ENCODE assay signal across 8 cellular contexts in genomic region chr10:70478191-70479160, GRCh38. TPM values are rescaled to one million over a fixed set of nuclear protein-coding genes. Genes with fewer than 3 reads are reported as not detected.
DNase-seq lines count a peak whose midpoint lies in the region; ATAC-seq and TF ChIP-seq lines count a peak whose summit lies in the region.

Gene PALD1, plus strand, starts transcription at chr10:70478767. Its CDS starts 47,185 bp downstream, at chr10:70525952.

- intact Hi-C loops in prostate gland (cut with DNase I): no loop called here

- H3K4me3 ChIP-seq in adipocyte (ENCODE audit: low read length) (peak within 1 kb of the TSS; percentile 47), right atrium auricular region (peak within 1 kb of the TSS; percentile 61 to 63), prostate gland (peak within 1 kb of the TSS; percentile 49 to 54)

- peaks cover 10% of the 10 kb centered on the region for H3K4me1 ChIP-seq in adipocyte (ENCODE audit: control insufficient read depth, insufficient read depth, low read length)
- peaks cover 0 to 60% of the 10 kb centered on the region in 2 donors for H3K4me1 ChIP-seq in right atrium auricular region
- H3K4me1 ChIP-seq in prostate gland (replicated peaks): no peaks in the 10 kb centered on the region

- ATAC-seq in HG02798 (IDR thresholded peaks at IDR 0.05; ENCODE audit: poor library complexity, unreplicated experiment): no peak

- TF ChIP-seq POLR2A in prostate gland (IDR thresholded peaks at IDR 0.05): no peak

- DNase-seq in C1 segment of cervical spinal cord (lab: John Stamatoyannopoulos, UW) (peak in 8 of 14 donors; percentile 33 to 76 (median 54)), H4 (ENCODE audit: low spot score) (peak; percentile 54), RWPE1 (ENCODE audit: low spot score) (peak; percentile 56), adipocyte (ENCODE audit: low read depth) (peak; percentile 74), right atrium auricular region (ENCODE audit: low spot score) (peak; percentile 81), prostate gland (ENCODE audit: low spot score) (peak; percentile 54), glomerular visceral epithelial cell (ENCODE audit: extremely low spot score) (no peak)

- H3K9ac ChIP-seq in adipocyte (ENCODE audit: low read length): no peak within 1 kb of the TSS

- H3K27me3 ChIP-seq in adipocyte (replicated peaks; ENCODE audit: control insufficient read depth, insufficient read depth, low read length) (peaks cover 73% of the 10 kb centered on the region), right atrium auricular region (no peaks in the 10 kb centered on the region), prostate gland (replicated peaks; ENCODE audit: insufficient read depth) (no peaks in the 10 kb centered on the region)

- CTCF ChIA-PET in RWPE1 (lab: Yijun Ruan, JAX): interaction anchor here (0.6 to 3.6 kb wide), 7 partner anchors 13 to 409 kb away, joined by 3 to 18 read pairs (median 4); no protein-coding TSS in a partner anchor

- POLR2A ChIA-PET in RWPE1 (lab: Yijun Ruan, JAX; ENCODE audit: low non-redundant PET): no interaction called here

- no peaks in the 10 kb centered on the region for H3K36me3 ChIP-seq in adipocyte (ENCODE audit: control insufficient read depth, insufficient read depth, low read length, severe bottlenecking)
- H3K36me3 ChIP-seq in right atrium auricular region: no peaks in the 10 kb centered on the region
- H3K36me3 ChIP-seq in prostate gland: no peaks in the 10 kb centered on the region

- TF ChIP-seq CTCF in RWPE1 (conservative IDR thresholded peaks at IDR 0.05; ENCODE audit: low read depth) (no peak), right atrium auricular region (IDR thresholded peaks at IDR 0.05) (peak in 1 of 2 donors; percentile 56), prostate gland (IDR thresholded peaks at IDR 0.05) (peak in 2 of 4 experiments; percentile 44 to 45)

- 1% methylated on average over 94 of the region's 110 CpGs for WGBS in prostate gland

- no peaks in the 10 kb centered on the region for H3K9me3 ChIP-seq in adipocyte (ENCODE audit: control insufficient read depth, low read length)
- no peaks in the 10 kb centered on the region for H3K9me3 ChIP-seq in right atrium auricular region
- H3K9me3 ChIP-seq in prostate gland: no peaks in the 10 kb centered on the region

- H3K27ac ChIP-seq in RWPE1 (no peak within 1 kb of the TSS), right atrium auricular region (peak within 1 kb of the TSS; percentile 45 to 70), prostate gland (peak within 1 kb of the TSS; percentile 57 to 59)

RNA-seq across cellular contexts. Expression of gene PALD1, which starts in this region (rescaled TPM):
- total RNA-seq in H4 (2014; rRNA removed; shearing (Covaris generic)): 1.3 and 3.0 TPM in 2 replicates
- total RNA-seq in right atrium auricular region: 1 to 10 TPM; 4.9 to 8.5 TPM
- total RNA-seq in prostate gland: 10 to 100 TPM in 1 of 2 donors, 1 to 10 TPM in 1; 6.6 to 12.4 TPM
